ENCODE assay signal across 8 cellular contexts in genomic region chr19:13843104-13843921, GRCh38. TPM values are rescaled to one million over a fixed set of nuclear protein-coding genes. Genes with fewer than 3 reads are reported as not detected.
DNase-seq lines count a peak whose midpoint lies in the region; ATAC-seq and TF ChIP-seq lines count a peak whose summit lies in the region.

No MANE protein-coding gene starts in this region.

- CTCF ChIA-PET in HEK293T (lab: Yijun Ruan, JAX): no interaction called here

- peak overlapping the region; percentile 4 for H2BK120ac ChIP-seq in mesendoderm (ENCODE audit: low read depth, low read length)

- H3K4me3 ChIP-seq in GM08714 (ENCODE audit: low read length) (peak overlapping the region; percentile 30; the same call in 1 of the 2 replicates), NT2/D1 (ENCODE audit: insufficient read length, low read depth) (peak overlapping the region; percentile 80), mesendoderm (ENCODE audit: low read length) (peak overlapping the region; percentile 38), uterus (peak overlapping the region; percentile 56 to 96)

- no CpG with 5 or more reads among the region's 24 CpGs for WGBS in mesendoderm (ENCODE audit: extremely low coverage, insufficient coverage, low lambda C conversion rate)

- DNase-seq in NT2/D1 (ENCODE audit: low read depth, low spot score) (no peak), dermis blood vessel endothelial cell (peak; percentile 60), mesendoderm (peak; percentile 84), uterus (peak; percentile 75 to 77), HEK293T (ENCODE audit: extremely low spot score) (no peak), NCI-H1092 treated with DMSO at 0.1 percent for 48 hours (lab: John Stamatoyannopoulos, UW) (no peak)

- H3K36me3 ChIP-seq in NT2/D1 (ENCODE audit: insufficient read depth, insufficient read length, low read length) (peaks cover 33% of the 10 kb centered on the region), mesendoderm (ENCODE audit: control insufficient read depth, insufficient read depth, low read length) (no peaks in the 10 kb centered on the region), uterus (no peaks in the 10 kb centered on the region)

- H3K23ac ChIP-seq in mesendoderm (ENCODE audit: low read length): no peak overlapping the region

- peak overlapping the region; percentile 74 for H3K4ac ChIP-seq in mesendoderm (ENCODE audit: low read depth, low read length)

- H3K18ac ChIP-seq in mesendoderm (ENCODE audit: low read length): peak overlapping the region; percentile 35

- TF ChIP-seq CTCF in uterus (IDR thresholded peaks at IDR 0.05): no peak

- ATAC-seq in HG02610 (IDR thresholded peaks at IDR 0.05; ENCODE audit: unreplicated experiment): no peak

- H3K56ac ChIP-seq in mesendoderm (ENCODE audit: low read length): peak overlapping the region; percentile 87

- TF ChIP-seq POLR2A in uterus (IDR thresholded peaks at IDR 0.05): peak in 1 of 2 donors; percentile 18

- no peak overlapping the region for H4K8ac ChIP-seq in mesendoderm (ENCODE audit: low read depth, low read length)

- H3K27me3 ChIP-seq in NT2/D1 (ENCODE audit: insufficient read depth, insufficient read length) (no peaks in the 10 kb centered on the region), mesendoderm (ENCODE audit: insufficient read depth, low read length, poor library complexity) (no peaks in the 10 kb centered on the region), uterus (no peaks in the 10 kb centered on the region)

- H3K27ac ChIP-seq in mesendoderm (ENCODE audit: low read depth, low read length): peak overlapping the region; percentile 39
- H3K27ac ChIP-seq in uterus: peak overlapping the region; percentile 99 to 100

- H3K4me1 ChIP-seq in NT2/D1 (ENCODE audit: insufficient read depth, insufficient read length) (peaks cover 42% of the 10 kb centered on the region), mesendoderm (ENCODE audit: control insufficient read depth, low read depth, low read length) (peaks cover 7% of the 10 kb centered on the region), uterus (peaks cover under 1 to 27% of the 10 kb centered on the region in 2 donors)

- intact Hi-C loops in uterus (cut with DNase I; ENCODE audit: low total_unique reads): no loop called here

- H3K9ac ChIP-seq in NT2/D1 (ENCODE audit: insufficient read length, low read depth) (peak overlapping the region; percentile 93), mesendoderm (ENCODE audit: low read length) (peak overlapping the region; percentile 64)

- H2BK15ac ChIP-seq in mesendoderm (replicated peaks; ENCODE audit: low read depth): no peak overlapping the region

- peak overlapping the region; percentile 41 for H2AK5ac ChIP-seq in mesendoderm (ENCODE audit: low read length)

- H3K4me2 ChIP-seq in mesendoderm (ENCODE audit: low read length): peak overlapping the region; percentile 85

- H3K79me1 ChIP-seq in mesendoderm (ENCODE audit: low read length): peaks cover 9% of the 10 kb centered on the region

- H4K5ac ChIP-seq in mesendoderm (ENCODE audit: low read length): no peak overlapping the region

- POLR2A ChIA-PET in HEK293T (lab: Yijun Ruan, JAX): no interaction called here

- H3K9me3 ChIP-seq in NT2/D1 (ENCODE audit: insufficient read depth, low read length) (no peaks in the 10 kb centered on the region), uterus (no peaks in the 10 kb centered on the region)

- peaks cover 40% of the 10 kb centered on the region for H3K79me2 ChIP-seq in mesendoderm (ENCODE audit: control insufficient read depth, insufficient read depth, low read length)

- H2BK5ac ChIP-seq in mesendoderm (ENCODE audit: low read length): peak overlapping the region; percentile 43

TF ChIP-seq in HEK293T, 16 proteins besides CTCF, POLR2A, EP300 and RAD21:
- TF ChIP-seq HDGF (IDR thresholded peaks at IDR 0.05; ENCODE audit: borderline replicate concordance): no peak
- TF ChIP-seq SP1 (IDR thresholded peaks at IDR 0.05): no peak

RNA-seq across cellular contexts. Expression of gene NANOS3, which starts 33.6 kb away (rescaled TPM):
- total RNA-seq in dermis blood vessel endothelial cell (not detected in 2 replicates), uterus (1 to 10 TPM in 1 of 4 donors, not detected in 3; 1.2 TPM)
- 1.2 TPM for polyA plus RNA-seq in mesendoderm (2013, experiment 1 of 2)
- polyA plus RNA-seq in mesendoderm (2013, experiment 2 of 2): 0.85 TPM

RNA-seq across cellular contexts. Expression of gene ZSWIM4, which starts 48.1 kb away (rescaled TPM):
- 23.7 and 26.0 TPM in 2 replicates for total RNA-seq in dermis blood vessel endothelial cell
- 31.4 TPM for polyA plus RNA-seq in mesendoderm (2013, experiment 1 of 2)
- 30.0 TPM for polyA plus RNA-seq in mesendoderm (2013, experiment 2 of 2)
- total RNA-seq in uterus: 1 to 10 TPM in 3 of 4 donors, under 1 TPM in 1; 0.26 to 8.4 (median 6.0) TPM

Comparison
In these comparisons a context has a peak if more than half of its experiments do, and no peak if none do; other contexts are left out.
1. H3K4me3 ChIP-seq: peak in every context shown above with its lines; median percentile 80 in NT2/D1; 76 in uterus; 38 in mesendoderm; 30 in GM08714.
2. DNase-seq: peak in dermis blood vessel endothelial cell (single experiment), mesendoderm (single experiment) and uterus (2 of 2); none in NT2/D1 (single experiment), HEK293T (single experiment) and NCI-H1092 treated with DMSO at 0.1 percent for 48 hours (single experiment).